In the genomic region with DNA sequence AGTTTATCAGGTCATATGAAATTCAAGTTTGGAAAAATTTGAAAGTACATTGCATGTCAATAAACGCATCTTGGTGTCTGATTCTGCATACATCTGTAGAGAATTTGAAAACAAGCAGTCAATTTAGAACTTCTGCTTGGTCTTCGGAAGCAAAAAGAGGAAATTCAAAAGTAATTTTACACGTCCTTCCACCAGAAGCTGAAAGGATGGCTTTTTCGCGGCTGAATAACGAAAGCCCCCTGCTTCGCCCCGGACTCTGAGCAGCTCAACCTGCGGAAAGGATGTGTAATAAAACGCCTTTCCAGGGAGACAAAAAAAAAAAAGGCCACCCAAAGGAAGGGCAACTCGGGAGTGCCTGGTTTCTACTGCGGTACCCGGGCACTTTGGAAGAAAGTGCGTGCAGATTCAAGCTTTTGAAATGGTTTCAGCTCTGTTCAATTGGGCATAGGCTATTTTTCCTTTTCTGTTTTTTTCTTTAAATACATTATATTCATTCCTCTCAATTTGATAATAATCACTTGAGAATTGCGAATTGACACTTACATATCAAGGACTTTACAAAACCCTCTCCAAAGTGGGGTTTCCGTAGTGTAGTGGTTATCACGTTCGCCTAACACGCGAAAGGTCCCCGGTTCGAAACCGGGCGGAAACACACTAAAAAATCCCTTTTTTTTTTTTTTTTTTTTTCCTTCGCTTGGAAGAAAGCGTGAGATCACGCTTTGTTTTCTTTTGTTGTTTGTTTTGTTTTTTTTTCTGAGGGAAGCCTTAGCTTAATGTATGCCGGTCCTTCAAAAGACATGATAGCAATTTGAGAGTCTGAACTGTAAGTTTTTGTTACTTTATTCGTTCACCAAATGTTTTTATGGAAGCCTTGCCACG, we compare ENCODE assay signal across 8 cellular contexts. TPM values are rescaled to one million over a fixed set of nuclear protein-coding genes. Genes with fewer than 3 reads are reported as not detected.
DNase-seq lines count a peak whose midpoint lies in the region; ATAC-seq lines count a peak whose summit lies in the region.

No MANE protein-coding gene starts in this region.

- ATAC-seq in GM21447 (IDR thresholded peaks at IDR 0.05; ENCODE audit: unreplicated experiment) = peak; percentile 13
- peak; percentile 32 to 49 for ATAC-seq in left cardiac atrium
- peak; percentile 83 for ATAC-seq in aorta (ENCODE audit: low FRiP score)

- DNase-seq in AG08396 (ENCODE audit: low spot score) (peak; percentile 46), NCI-H1436 treated with DMSO at 0.1 percent for 48 hours (lab: John Stamatoyannopoulos, UW) (peak; percentile 91), SW 1271 (lab: John Stamatoyannopoulos, UW) (peak; percentile 59 to 71), amygdala (lab: John Stamatoyannopoulos, UW) (peak in 31 of 56 donors; percentile 2 to 73 (median 31)), left cardiac atrium (peak; percentile 58), pons (ENCODE audit: low spot score) (peak; percentile 93), aorta (peak in 1 of 2 donors; percentile 59)

- H3K36me3 ChIP-seq in aorta (ENCODE audit: control insufficient read depth in 1 of 2, insufficient read depth in 2 of 2, low read length in 1 of 2) = no peaks in the 10 kb centered on the region

- H3K27me3 ChIP-seq in aorta (ENCODE audit: control insufficient read depth in 1 of 2, insufficient read depth in 2 of 2, low read length in 1 of 2) = no peaks in the 10 kb centered on the region

- H3K27ac ChIP-seq in aorta (ENCODE audit: low read depth in 1 of 2, low read length in 2 of 2) = peak overlapping the region; percentile 86 to 89

- 0% methylated on average over 30 of the region's 30 CpGs for WGBS in aorta, 2 donors

- H3K9me3 ChIP-seq in aorta (ENCODE audit: control insufficient read depth, low read length) = no peaks in the 10 kb centered on the region

- H3K4me3 ChIP-seq in aorta (ENCODE audit: low read length in 2 of 2) = peak overlapping the region; percentile 72 to 74

- intact Hi-C loops in left cardiac atrium (cut with DNase I) = no loop called here
- intact Hi-C loops in aorta (cut with DNase I) = no loop called here

- H3K4me1 ChIP-seq in aorta (ENCODE audit: control insufficient read depth in 1 of 2, insufficient read depth in 2 of 2, low read length in 2 of 2) = peaks cover 0 to 5% of the 10 kb centered on the region in 2 donors

RNA-seq across cellular contexts. Expression of gene MYNN, which starts 1.3 kb away (rescaled TPM):
- total RNA-seq in left cardiac atrium (10 to 100 TPM; 13.0 to 13.8 TPM), aorta (10 to 100 TPM; 14.6 to 16.4 TPM)
- 10 to 100 TPM; 10.6 to 11.6 TPM for polyA plus RNA-seq in aorta

RNA-seq across cellular contexts. Expression of gene ACTRT3, which starts 2.5 kb away (rescaled TPM):
- total RNA-seq in left cardiac atrium = 1 to 10 TPM; 1.6 to 2.5 TPM
- total RNA-seq in aorta = 1 to 10 TPM; 1.6 to 2.1 TPM
- 1 to 10 TPM; 1.3 to 3.9 TPM for polyA plus RNA-seq in aorta

RNA-seq across cellular contexts. Expression of gene TERC, which starts 7.0 kb away (rescaled TPM):
- total RNA-seq in left cardiac atrium (1 to 10 TPM; 1.7 to 7.2 TPM), aorta (10 to 100 TPM in 1 of 2 donors, not detected in 1; 12.4 TPM)
- polyA plus RNA-seq in aorta = not detected

RNA-seq across cellular contexts. Expression of gene LRRIQ4, which starts 40.8 kb away (rescaled TPM):
- under 1 TPM in 1 of 2 donors, not detected in 1; 0.12 TPM for total RNA-seq in left cardiac atrium
- not detected for total RNA-seq in aorta
- not detected for polyA plus RNA-seq in aorta

RNA-seq across cellular contexts. Expression of gene LRRC34, which starts 40.8 kb away (rescaled TPM):
- total RNA-seq in left cardiac atrium = 1 to 10 TPM; 2.1 to 2.7 TPM
- total RNA-seq in aorta = 1 to 10 TPM; 1.0 to 5.9 TPM
- polyA plus RNA-seq in aorta = 1 to 10 TPM; 3.9 to 5.3 TPM

Comparison
In these comparisons a context has a peak if more than half of its experiments do, and no peak if none do; other contexts are left out.
1. ATAC-seq: peak in every context shown above with its lines; median percentile 83 in aorta; 40 in left cardiac atrium; 13 in GM21447.